ENCODE assay signal across 11 cellular contexts in the genomic region with DNA sequence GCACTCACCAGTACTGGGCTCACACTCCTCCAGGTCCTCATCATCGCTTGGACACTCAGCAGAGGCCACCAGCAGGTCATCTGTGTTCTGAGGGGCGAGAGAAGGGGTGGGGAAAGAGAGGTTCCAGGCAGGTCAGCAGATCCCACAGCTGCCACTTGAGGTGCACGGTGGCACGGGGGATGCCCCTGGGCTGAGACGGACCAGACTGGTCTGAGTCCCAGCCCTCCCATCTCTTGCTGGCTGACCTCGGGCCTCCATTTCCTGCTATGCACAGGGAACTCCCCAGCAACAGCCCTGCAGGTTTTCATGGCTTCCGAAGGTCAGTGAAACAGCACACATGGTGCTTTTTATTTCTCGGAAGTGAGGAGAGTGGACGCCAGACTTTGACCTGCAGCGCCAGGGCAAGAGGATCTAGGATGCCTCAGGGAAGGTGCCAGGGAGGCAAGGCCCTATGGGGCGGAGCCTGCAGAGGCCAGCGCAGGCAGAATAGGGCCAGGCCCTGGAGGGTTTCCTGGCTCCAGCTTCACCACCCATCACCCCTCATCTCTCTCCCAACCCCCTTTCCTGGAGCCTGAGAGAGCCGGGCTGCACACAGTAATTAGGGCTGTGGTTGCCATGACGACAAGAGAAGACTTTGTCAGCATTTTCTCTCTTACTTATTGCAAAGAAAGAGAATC. TPM values are rescaled to one million over a fixed set of nuclear protein-coding genes. Genes with fewer than 3 reads are reported as not detected.
DNase-seq lines count a peak whose midpoint lies in the region; ATAC-seq and TF ChIP-seq lines count a peak whose summit lies in the region.
"Had no signal": no experiment of that assay in that cellular context is flagged by ENCODE, and none has a peak within 500 bp of the region (broad histone marks: within the 10 kb centered on the region; RNA-seq: fewer than 3 reads in every experiment).

No MANE protein-coding gene starts in this region.

- H2AFZ ChIP-seq in mesenchymal stem cell (ENCODE audit: low read depth, low read length): no peak overlapping the region

- H3K23ac ChIP-seq in mesenchymal stem cell (ENCODE audit: low read length in 2 of 2): no peak overlapping the region

- H3K4me2 ChIP-seq in mesenchymal stem cell (ENCODE audit: low read length, poor library complexity, severe bottlenecking): no peak overlapping the region

- no peak overlapping the region for H2AK5ac ChIP-seq in mesenchymal stem cell (ENCODE audit: low read length, severe bottlenecking)

- TF ChIP-seq CTCF in right atrium auricular region (IDR thresholded peaks at IDR 0.05): no peak
- no peak for TF ChIP-seq CTCF in vagina (IDR thresholded peaks at IDR 0.05)
- no peak for TF ChIP-seq CTCF in lower leg skin (IDR thresholded peaks at IDR 0.05)

- TF ChIP-seq POLR2A in vagina (IDR thresholded peaks at IDR 0.05) (no peak), lower leg skin (IDR thresholded peaks at IDR 0.05) (no peak)

- H2BK5ac ChIP-seq in mesenchymal stem cell (ENCODE audit: low read depth, low read length, poor library complexity, severe bottlenecking): no peak overlapping the region

- H3K14ac ChIP-seq in mesenchymal stem cell (ENCODE audit: low read length in 2 of 2): no peak overlapping the region

- intact Hi-C loops in Right ventricle myocardium superior (cut with DNase I): no loop called here
- intact Hi-C loops in vagina (cut with DNase I): no loop called here
- intact Hi-C loops in lower leg skin (cut with DNase I; ENCODE audit: low total_unique reads): no loop called here

- H3K79me1 ChIP-seq in mesenchymal stem cell (replicated peaks; ENCODE audit: low read length, poor library complexity, severe bottlenecking): no peaks in the 10 kb centered on the region

- no peak overlapping the region for H4K8ac ChIP-seq in mesenchymal stem cell (ENCODE audit: low read length)

- 67% methylated on average over 12 of the region's 14 CpGs for WGBS in mesenchymal stem cell
- 55 to 66% methylated on average over 14 of the region's 14 CpGs for WGBS in lower leg skin, 2 donors

- peak overlapping the region in 1 of 2 donors; percentile 16 for H3K27ac ChIP-seq in right atrium auricular region
- H3K27ac ChIP-seq in caudate nucleus (ENCODE audit: low read depth, low read length): peak overlapping the region; percentile 60
- no peak overlapping the region for H3K27ac ChIP-seq in mesenchymal stem cell (ENCODE audit: low read length, poor library complexity, severe bottlenecking)
- H3K27ac ChIP-seq in vagina: peak overlapping the region; percentile 60

- no peak overlapping the region for H3K9ac ChIP-seq in mesenchymal stem cell (ENCODE audit: low read length)

- DNase-seq in Right ventricle myocardium superior (no peak), right atrium auricular region (ENCODE audit: low spot score) (no peak), caudate nucleus (lab: John Stamatoyannopoulos, UW) (peak in 26 of 61 donors; percentile 5 to 76 (median 38)), mesenchymal stem cell (peak; percentile 29), vagina (ENCODE audit: extremely low spot score in 2 of 2) (no peak), lower leg skin (ENCODE audit: low spot score in 2 of 2) (no peak)
- DNase-seq: NCI-H146 had no signal

- no peak overlapping the region for H2BK12ac ChIP-seq in mesenchymal stem cell (ENCODE audit: low read length in 2 of 2)

- H3K36me3 ChIP-seq in right atrium auricular region (no peaks in the 10 kb centered on the region), mesenchymal stem cell (ENCODE audit: control insufficient read depth in 1 of 2, insufficient read depth in 2 of 2, low read depth in 1 of 2, low read length in 2 of 2) (peaks cover 0 to 5% of the 10 kb centered on the region in 2 experiments), vagina (no peaks in the 10 kb centered on the region)

- no peak overlapping the region for H3K4me3 ChIP-seq in right atrium auricular region
- H3K4me3 ChIP-seq in mesenchymal stem cell (ENCODE audit: insufficient read depth in 1 of 2, low read depth in 1 of 2, low read length in 2 of 2): no peak overlapping the region
- peak overlapping the region in 1 of 2 donors; percentile 19 for H3K4me3 ChIP-seq in vagina
- H3K4me3 ChIP-seq in lower leg skin (ENCODE audit: low read depth, poor library complexity, severe bottlenecking): no peak overlapping the region

- no peaks in the 10 kb centered on the region for H3K27me3 ChIP-seq in right atrium auricular region
- peaks cover 0 to 27% of the 10 kb centered on the region in 2 experiments for H3K27me3 ChIP-seq in mesenchymal stem cell (ENCODE audit: control insufficient read depth in 1 of 2, insufficient read depth in 1 of 2, low read length in 2 of 2)
- no peaks in the 10 kb centered on the region for H3K27me3 ChIP-seq in vagina

- H3K4ac ChIP-seq in mesenchymal stem cell (ENCODE audit: low read depth in 1 of 2, low read length in 2 of 2): no peak overlapping the region

- H3K4me1 ChIP-seq in right atrium auricular region (peaks cover 0 to 15% of the 10 kb centered on the region in 2 donors), mesenchymal stem cell (ENCODE audit: control insufficient read depth, insufficient read depth, low read depth, low read length) (peaks cover 2% of the 10 kb centered on the region), vagina (peaks cover 23% of the 10 kb centered on the region)

- H3K9me3 ChIP-seq in right atrium auricular region: no peaks in the 10 kb centered on the region
- no peaks in the 10 kb centered on the region for H3K9me3 ChIP-seq in mesenchymal stem cell (ENCODE audit: control insufficient read depth, low read length)
- H3K9me3 ChIP-seq in vagina: no peaks in the 10 kb centered on the region

- no peak overlapping the region for H2BK120ac ChIP-seq in mesenchymal stem cell (ENCODE audit: low read depth, low read length)

- H2BK15ac ChIP-seq in mesenchymal stem cell (ENCODE audit: low read depth, poor library complexity, severe bottlenecking): no peak overlapping the region

- H4K91ac ChIP-seq in mesenchymal stem cell (ENCODE audit: low read length): no peak overlapping the region

- no peak overlapping the region for H3K18ac ChIP-seq in mesenchymal stem cell (ENCODE audit: low read depth in 1 of 2, low read length in 2 of 2)

- ATAC-seq in Right ventricle myocardium superior (ENCODE audit: poor library complexity): peak; percentile 21
- ATAC-seq in HG02885 (IDR thresholded peaks at IDR 0.05; ENCODE audit: poor library complexity, unreplicated experiment): no peak
- ATAC-seq in GM18873 (IDR thresholded peaks at IDR 0.05; ENCODE audit: low FRiP score, unreplicated experiment): no peak

RNA-seq across cellular contexts. Expression of a gene that starts 29.4 kb away (rescaled TPM):
- total RNA-seq in Right ventricle myocardium superior (not detected), right atrium auricular region (not detected), vagina (not detected), lower leg skin (not detected)
- not detected for polyA plus RNA-seq in mesenchymal stem cell (2013, experiment 1 of 2)
- polyA plus RNA-seq in mesenchymal stem cell (2013, experiment 2 of 2): not detected
- total RNA-seq: glomerular endothelial cell, osteoblast had no signal
